In genomic region chr10:44781131-44781530, GRCh38 we compare ENCODE assay signal across 22 cellular contexts.
"Had no signal": no experiment of that assay in that cellular context is flagged by ENCODE, and none has a peak within 500 bp of the region (broad histone marks: within the 10 kb centered on the region; RNA-seq: fewer than 3 reads in every experiment).

No MANE protein-coding gene starts in this region.

- H3K4me3 ChIP-seq: MG63, SJSA1, SK-N-MC had no signal

- DNase-seq: IMR-90, Karpas-422, KG1, MG63, NCI-H1092, NCI-H1105 treated with DMSO at 0.1 percent for 48 hours, NCI-H1417 treated with DMSO at 0.1 percent for 48 hours, NCI-H146, NCI-H1694 treated with DMSO at 0.1 percent for 48 hours, NCI-H1930, NCI-H2081, NCI-H2107, NCI-H2227 treated with DMSO at 0.1 percent for 48 hours, NCI-H524, NCI-H526 treated with DMSO at 0.1 percent for 48 hours, NCI-H748 treated with DMSO at 0.1 percent for 48 hours, Right ventricle myocardium superior, RPMI8226, SIG-M5 had no signal

- ATAC-seq: HepG2 had no signal

- H3K27me3 ChIP-seq: MG63 had no signal

- H3K4me1 ChIP-seq: SJSA1 had no signal

- H3K27ac ChIP-seq: SJSA1, SK-N-MC had no signal

- H3K36me3 ChIP-seq: MG63, SJSA1 had no signal

- H3K9me3 ChIP-seq: MG63, SJSA1 had no signal
